8 cellular contexts compared by ENCODE assay signal in the genomic region with DNA sequence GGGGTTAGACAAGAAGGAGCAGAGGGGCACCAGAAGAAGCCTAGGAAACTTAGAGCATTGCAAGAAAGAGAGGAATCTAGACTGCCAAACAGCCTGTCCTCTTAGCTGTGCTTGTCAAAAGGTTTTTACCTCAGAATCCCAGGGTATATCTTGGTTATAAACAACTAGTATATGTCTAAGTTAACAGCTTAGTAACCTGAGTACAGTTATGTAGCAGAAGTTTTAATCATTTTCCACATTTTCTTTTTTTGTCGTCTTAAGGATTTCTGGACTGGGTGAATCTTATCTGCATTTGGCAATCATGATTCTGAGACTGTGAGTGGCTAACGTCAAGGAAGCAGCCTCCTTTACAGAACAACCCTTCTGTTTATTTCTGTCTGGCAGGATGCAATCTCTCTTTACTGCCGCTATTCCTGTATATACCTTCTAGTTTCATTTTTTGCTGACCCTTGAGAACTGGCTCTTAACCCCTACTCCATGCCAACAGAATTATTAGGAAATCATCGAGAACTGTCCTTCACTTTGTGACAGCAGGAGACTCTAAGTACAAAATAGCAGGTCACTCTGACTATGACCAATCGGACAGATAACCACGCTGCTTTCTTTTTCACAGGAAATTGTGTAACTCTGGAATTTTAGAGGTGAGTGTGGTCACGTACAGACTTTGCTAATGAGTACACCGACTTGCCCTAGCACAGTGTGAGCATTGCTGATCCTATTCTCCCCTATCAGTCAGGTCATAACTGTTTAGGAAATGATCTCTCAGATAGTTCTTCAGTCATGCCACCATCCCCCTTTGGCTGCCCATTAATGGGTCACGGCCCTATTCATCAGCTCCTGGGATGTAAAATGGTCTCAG. TPM values are rescaled to one million over a fixed set of nuclear protein-coding genes. Genes with fewer than 3 reads are reported as not detected.
DNase-seq lines count a peak whose midpoint lies in the region; ATAC-seq and TF ChIP-seq lines count a peak whose summit lies in the region.

No MANE protein-coding gene starts in this region.

- peak overlapping the region; percentile 17 for H3K4me3 ChIP-seq in A673 (ENCODE audit: low read depth, low read length, poor library complexity, severe bottlenecking)
- H3K4me3 ChIP-seq in PC-3 (ENCODE audit: low read length), result peak overlapping the region; percentile 73
- peak overlapping the region; percentile 20 for H3K4me3 ChIP-seq in brain microvascular endothelial cell (ENCODE audit: low read depth, low read length)
- peak overlapping the region; percentile 2 to 32 for H3K4me3 ChIP-seq in left lung
- peak overlapping the region; percentile 48 to 61 (median 56) for H3K4me3 ChIP-seq in subcutaneous abdominal adipose tissue (ENCODE audit: low read depth in 1 of 5, low read length in 5 of 5)

- H3K9me2 ChIP-seq in PC-3 (replicated peaks; ENCODE audit: low read length), result no peaks in the 10 kb centered on the region

- H3K9me3 ChIP-seq in A673 (ENCODE audit: low read depth, low read length, poor library complexity, severe bottlenecking), result no peaks in the 10 kb centered on the region
- H3K9me3 ChIP-seq in PC-3 (ENCODE audit: low read length), result no peaks in the 10 kb centered on the region
- no peaks in the 10 kb centered on the region for H3K9me3 ChIP-seq in left lung
- peaks cover 0 to 5% (median 3%) of the 10 kb centered on the region in 5 donors for H3K9me3 ChIP-seq in subcutaneous abdominal adipose tissue (ENCODE audit: control insufficient read depth in 5 of 5, low read length in 5 of 5)

- H2AFZ ChIP-seq in PC-3 (ENCODE audit: low read length), result peak overlapping the region; percentile 94

- H4K20me1 ChIP-seq in PC-3 (ENCODE audit: low read length), result no peaks in the 10 kb centered on the region

- TF ChIP-seq CTCF in A673 (conservative IDR thresholded peaks at IDR 0.05; ENCODE audit: low read depth, low read length) (no peak), PC-3 (conservative IDR thresholded peaks at IDR 0.05; ENCODE audit: low read depth, low read length) (no peak), brain microvascular endothelial cell (IDR thresholded peaks at IDR 0.05; ENCODE audit: low read depth, low read length, missing control alignments) (no peak), left lung (IDR thresholded peaks at IDR 0.05) (no peak)

- POLR2A ChIA-PET in A673 (lab: Charles Lee; ENCODE audit: low non-redundant PET) (no interaction called here), PC-3 (lab: Charles Lee; ENCODE audit: unreplicated experiment) (no interaction called here)

- in situ Hi-C loops in brain microvascular endothelial cell (cut with HindIII; ENCODE audit: low pct_ligation_motif_present, low sequenced_read_pairs), result no loop called here

- peak overlapping the region; percentile 92 for H3K4me2 ChIP-seq in PC-3 (ENCODE audit: low read length)

- H3K36me3 ChIP-seq in A673 (ENCODE audit: insufficient read depth, low read length, poor library complexity, severe bottlenecking), result no peaks in the 10 kb centered on the region
- no peaks in the 10 kb centered on the region for H3K36me3 ChIP-seq in PC-3 (ENCODE audit: low read depth, low read length)
- no peaks in the 10 kb centered on the region for H3K36me3 ChIP-seq in brain microvascular endothelial cell (replicated peaks)
- no peaks in the 10 kb centered on the region for H3K36me3 ChIP-seq in left lung
- no peaks in the 10 kb centered on the region for H3K36me3 ChIP-seq in subcutaneous abdominal adipose tissue (ENCODE audit: control insufficient read depth in 5 of 5, insufficient read depth in 5 of 5, low read length in 5 of 5)

- intact Hi-C loops in A673 (cut with micrococcal nuclease; ENCODE audit: unreplicated experiment), result no loop called here
- intact Hi-C loops in PC-3 (cut with micrococcal nuclease), result loop anchor here (1.0 to 5.0 kb wide), 3 partner anchors 20 to 93 kb away; no protein-coding TSS in a partner anchor
- intact Hi-C loops in left lung (cut with DNase I), result no loop called here

- H3K27ac ChIP-seq in A673 (ENCODE audit: low read depth, low read length, poor library complexity, severe bottlenecking) (no peak overlapping the region), PC-3 (ENCODE audit: low read length) (peak overlapping the region; percentile 38), brain microvascular endothelial cell (peak overlapping the region; percentile 90), left lung (peak overlapping the region; percentile 80 to 83), subcutaneous abdominal adipose tissue (ENCODE audit: low read depth, low read length) (peak overlapping the region; percentile 67)

- BruUV-seq in A673 (replicated peaks; lab: Mats Ljungman, UMichigan) (no TSS peak), PC-3 (replicated peaks; lab: Mats Ljungman, UMichigan) (no TSS peak)

- CTCF ChIA-PET in A673 (lab: Charles Lee) (no interaction called here), PC-3 (lab: Charles Lee) (no interaction called here)

- DNase-seq in A673 (ENCODE audit: low spot score) (no peak), PC-3 (peak; percentile 73), brain microvascular endothelial cell (peak; percentile 81), left lung (no peak)
- DNase-seq in effector CD4-positive, alpha-beta T cell, result no peak

- H3K79me2 ChIP-seq in PC-3 (ENCODE audit: low read length), result no peaks in the 10 kb centered on the region

- H3K4me1 ChIP-seq in A673 (ENCODE audit: insufficient read depth, low read length, poor library complexity, severe bottlenecking) (no peaks in the 10 kb centered on the region), PC-3 (ENCODE audit: insufficient read depth, low read length) (peaks cover 11% of the 10 kb centered on the region), left lung (peaks cover 3 to 33% of the 10 kb centered on the region in 2 donors), subcutaneous abdominal adipose tissue (ENCODE audit: control insufficient read depth in 5 of 5, insufficient read depth in 5 of 5, low read length in 5 of 5) (peaks cover 3 to 11% (median 8%) of the 10 kb centered on the region in 5 donors)

- no peaks in the 10 kb centered on the region for H3F3A ChIP-seq in PC-3 (ENCODE audit: low read length, unreplicated experiment)

- H3K9ac ChIP-seq in PC-3 (ENCODE audit: low read length) (peak overlapping the region; percentile 39), subcutaneous abdominal adipose tissue (ENCODE audit: low read length in 5 of 5) (peak overlapping the region; percentile 10 to 65 (median 29))

- H3K27me3 ChIP-seq in A673 (replicated peaks; ENCODE audit: insufficient read depth, low read depth, low read length, poor library complexity) (no peaks in the 10 kb centered on the region), PC-3 (ENCODE audit: low read length) (no peaks in the 10 kb centered on the region), brain microvascular endothelial cell (replicated peaks) (no peaks in the 10 kb centered on the region), left lung (no peaks in the 10 kb centered on the region), subcutaneous abdominal adipose tissue (ENCODE audit: control insufficient read depth in 5 of 5, insufficient read depth in 4 of 5, low read length in 5 of 5) (no peaks in the 10 kb centered on the region)

- ATAC-seq in GM18508 (IDR thresholded peaks at IDR 0.05; ENCODE audit: insufficient read depth, unreplicated experiment) (peak; percentile 93), HG02973 (IDR thresholded peaks at IDR 0.05; ENCODE audit: unreplicated experiment) (peak; percentile 98), PC-3 (peak; percentile 81), left lung (peak; percentile 93)

RNA-seq across cellular contexts. Expression of gene CP, which starts 3.3 kb away (rescaled TPM):
- total RNA-seq in A673 (2021) (not detected in 2 replicates), PC-3 (2014; rRNA removed) (0.04 TPM in 1 of 2 replicates, not detected in the other), left lung (10 to 100 TPM in 1 of 2 donors, 1 to 10 TPM in 1; 5.8 to 15.4 TPM)

Comparison
In these comparisons a context has a peak if more than half of its experiments do, and no peak if none do; other contexts are left out.
1. DNase-seq: peak in PC-3 (single experiment) and brain microvascular endothelial cell (single experiment); none in A673 (single experiment), left lung (0 of 2) and effector CD4-positive, alpha-beta T cell (single experiment).
2. H3K4me3 ChIP-seq: peak in every context shown above with its lines; median percentile 73 in PC-3; 56 in subcutaneous abdominal adipose tissue; 20 in brain microvascular endothelial cell; 17 in A673; 17 in left lung.
3. Peak in every context shown above with its lines, with median percentiles within 50 percentile points of each other: ATAC-seq.